In the genomic region with DNA sequence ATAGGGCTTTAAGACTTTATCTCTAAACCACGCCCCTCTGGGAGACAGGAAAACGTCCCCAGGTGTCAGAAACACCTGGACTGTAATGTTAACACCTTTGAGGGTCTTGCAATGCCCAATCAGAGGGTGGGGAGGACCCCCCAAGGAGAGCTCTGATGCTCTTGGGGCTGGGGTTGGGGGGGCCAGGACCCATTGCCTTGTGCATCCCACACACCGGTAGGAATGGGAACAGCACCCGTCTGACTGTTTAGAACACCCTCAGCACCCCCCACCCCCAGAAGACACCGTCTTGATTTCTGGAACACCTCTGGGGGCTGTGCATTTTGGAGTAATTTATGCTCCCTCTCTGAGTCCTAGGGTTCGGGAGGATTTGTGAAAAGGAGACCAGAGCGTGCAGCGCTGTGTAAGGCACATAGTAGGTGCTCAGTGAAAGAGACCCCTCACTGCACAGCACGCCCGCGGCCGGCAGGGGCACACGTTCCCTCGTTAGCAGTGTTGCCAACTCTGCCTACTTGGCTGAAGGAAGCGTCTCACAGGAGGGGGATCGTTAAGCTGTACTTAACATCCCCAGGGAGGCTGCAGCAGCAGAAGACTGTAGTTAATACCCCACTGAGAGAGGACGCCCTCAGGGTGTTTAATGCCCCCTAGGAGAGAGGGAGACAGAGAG, we compare ENCODE assay signal across 2 cellular contexts.
TF ChIP-seq lines count a peak whose summit lies in the region.

No MANE protein-coding gene starts in this region.

TF ChIP-seq in SK-N-SH, 30 proteins besides CTCF, POLR2A, EP300 and RAD21:
- TF ChIP-seq POLR2AphosphoS5 (IDR thresholded peaks at IDR 0.05; ENCODE audit: low read depth, low read length) = no peak
- TF ChIP-seq, protein P1, sequence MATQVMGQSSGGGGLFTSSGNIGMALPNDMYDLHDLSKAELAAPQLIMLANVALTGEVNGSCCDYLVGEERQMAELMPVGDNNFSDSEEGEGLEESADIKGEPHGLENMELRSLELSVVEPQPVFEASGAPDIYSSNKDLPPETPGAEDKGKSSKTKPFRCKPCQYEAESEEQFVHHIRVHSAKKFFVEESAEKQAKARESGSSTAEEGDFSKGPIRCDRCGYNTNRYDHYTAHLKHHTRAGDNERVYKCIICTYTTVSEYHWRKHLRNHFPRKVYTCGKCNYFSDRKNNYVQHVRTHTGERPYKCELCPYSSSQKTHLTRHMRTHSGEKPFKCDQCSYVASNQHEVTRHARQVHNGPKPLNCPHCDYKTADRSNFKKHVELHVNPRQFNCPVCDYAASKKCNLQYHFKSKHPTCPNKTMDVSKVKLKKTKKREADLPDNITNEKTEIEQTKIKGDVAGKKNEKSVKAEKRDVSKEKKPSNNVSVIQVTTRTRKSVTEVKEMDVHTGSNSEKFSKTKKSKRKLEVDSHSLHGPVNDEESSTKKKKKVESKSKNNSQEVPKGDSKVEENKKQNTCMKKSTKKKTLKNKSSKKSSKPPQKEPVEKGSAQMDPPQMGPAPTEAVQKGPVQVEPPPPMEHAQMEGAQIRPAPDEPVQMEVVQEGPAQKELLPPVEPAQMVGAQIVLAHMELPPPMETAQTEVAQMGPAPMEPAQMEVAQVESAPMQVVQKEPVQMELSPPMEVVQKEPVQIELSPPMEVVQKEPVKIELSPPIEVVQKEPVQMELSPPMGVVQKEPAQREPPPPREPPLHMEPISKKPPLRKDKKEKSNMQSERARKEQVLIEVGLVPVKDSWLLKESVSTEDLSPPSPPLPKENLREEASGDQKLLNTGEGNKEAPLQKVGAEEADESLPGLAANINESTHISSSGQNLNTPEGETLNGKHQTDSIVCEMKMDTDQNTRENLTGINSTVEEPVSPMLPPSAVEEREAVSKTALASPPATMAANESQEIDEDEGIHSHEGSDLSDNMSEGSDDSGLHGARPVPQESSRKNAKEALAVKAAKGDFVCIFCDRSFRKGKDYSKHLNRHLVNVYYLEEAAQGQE (IDR thresholded peaks at IDR 0.05; ENCODE audit: low read depth, low read length) = no peak
- TF ChIP-seq TEAD4 (IDR thresholded peaks at IDR 0.05; ENCODE audit: borderline replicate concordance, insufficient read depth) = no peak
- TF ChIP-seq RFX5 (IDR thresholded peaks at IDR 0.05; ENCODE audit: low read length) = no peak
- TF ChIP-seq, protein P2, sequence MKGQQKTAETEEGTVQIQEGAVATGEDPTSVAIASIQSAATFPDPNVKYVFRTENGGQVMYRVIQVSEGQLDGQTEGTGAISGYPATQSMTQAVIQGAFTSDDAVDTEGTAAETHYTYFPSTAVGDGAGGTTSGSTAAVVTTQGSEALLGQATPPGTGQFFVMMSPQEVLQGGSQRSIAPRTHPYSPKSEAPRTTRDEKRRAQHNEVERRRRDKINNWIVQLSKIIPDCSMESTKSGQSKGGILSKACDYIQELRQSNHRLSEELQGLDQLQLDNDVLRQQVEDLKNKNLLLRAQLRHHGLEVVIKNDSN (IDR thresholded peaks at IDR 0.05; ENCODE audit: borderline replicate concordance, low read depth) = no peak
- no peak for TF ChIP-seq JUND (IDR thresholded peaks at IDR 0.05)
- TF ChIP-seq GATA2 (CRISPR knock-in tag; IDR thresholded peaks at IDR 0.05) = no peak

TF ChIP-seq in SK-N-SH treated with all-trans-retinoic acid at 6 μM for 48 hours, 23 proteins besides CTCF, POLR2A, EP300 and RAD21:
- TF ChIP-seq GLIS3 (CRISPR knock-in tag; IDR thresholded peaks at IDR 0.05) (no peak), ISL1 (CRISPR knock-in tag; IDR thresholded peaks at IDR 0.05) (no peak), ZFP30 (CRISPR knock-in tag; IDR thresholded peaks at IDR 0.05) (no peak), SNAI2 (CRISPR knock-in tag; IDR thresholded peaks at IDR 0.05) (no peak), BACH2 (CRISPR knock-in tag; IDR thresholded peaks at IDR 0.05; ENCODE audit: borderline replicate concordance) (no peak), RARB (CRISPR knock-in tag; IDR thresholded peaks at IDR 0.05) (no peak), ZNF565 (CRISPR knock-in tag; conservative IDR thresholded peaks at IDR 0.05; ENCODE audit: low read depth) (no peak), OSR1 (CRISPR knock-in tag; IDR thresholded peaks at IDR 0.05) (no peak), ARNTL (CRISPR knock-in tag; IDR thresholded peaks at IDR 0.05; ENCODE audit: borderline replicate concordance, low read depth) (no peak), TCF4 (CRISPR knock-in tag; IDR thresholded peaks at IDR 0.05; ENCODE audit: borderline replicate concordance) (no peak), ESRRG (CRISPR knock-in tag; IDR thresholded peaks at IDR 0.05) (no peak)
- TF ChIP-seq, protein P3, sequence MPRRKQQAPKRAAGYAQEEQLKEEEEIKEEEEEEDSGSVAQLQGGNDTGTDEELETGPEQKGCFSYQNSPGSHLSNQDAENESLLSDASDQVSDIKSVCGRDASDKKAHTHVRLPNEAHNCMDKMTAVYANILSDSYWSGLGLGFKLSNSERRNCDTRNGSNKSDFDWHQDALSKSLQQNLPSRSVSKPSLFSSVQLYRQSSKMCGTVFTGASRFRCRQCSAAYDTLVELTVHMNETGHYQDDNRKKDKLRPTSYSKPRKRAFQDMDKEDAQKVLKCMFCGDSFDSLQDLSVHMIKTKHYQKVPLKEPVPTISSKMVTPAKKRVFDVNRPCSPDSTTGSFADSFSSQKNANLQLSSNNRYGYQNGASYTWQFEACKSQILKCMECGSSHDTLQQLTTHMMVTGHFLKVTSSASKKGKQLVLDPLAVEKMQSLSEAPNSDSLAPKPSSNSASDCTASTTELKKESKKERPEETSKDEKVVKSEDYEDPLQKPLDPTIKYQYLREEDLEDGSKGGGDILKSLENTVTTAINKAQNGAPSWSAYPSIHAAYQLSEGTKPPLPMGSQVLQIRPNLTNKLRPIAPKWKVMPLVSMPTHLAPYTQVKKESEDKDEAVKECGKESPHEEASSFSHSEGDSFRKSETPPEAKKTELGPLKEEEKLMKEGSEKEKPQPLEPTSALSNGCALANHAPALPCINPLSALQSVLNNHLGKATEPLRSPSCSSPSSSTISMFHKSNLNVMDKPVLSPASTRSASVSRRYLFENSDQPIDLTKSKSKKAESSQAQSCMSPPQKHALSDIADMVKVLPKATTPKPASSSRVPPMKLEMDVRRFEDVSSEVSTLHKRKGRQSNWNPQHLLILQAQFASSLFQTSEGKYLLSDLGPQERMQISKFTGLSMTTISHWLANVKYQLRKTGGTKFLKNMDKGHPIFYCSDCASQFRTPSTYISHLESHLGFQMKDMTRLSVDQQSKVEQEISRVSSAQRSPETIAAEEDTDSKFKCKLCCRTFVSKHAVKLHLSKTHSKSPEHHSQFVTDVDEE (CRISPR knock-in tag; IDR thresholded peaks at IDR 0.05) = no peak
- TF ChIP-seq, protein P4, sequence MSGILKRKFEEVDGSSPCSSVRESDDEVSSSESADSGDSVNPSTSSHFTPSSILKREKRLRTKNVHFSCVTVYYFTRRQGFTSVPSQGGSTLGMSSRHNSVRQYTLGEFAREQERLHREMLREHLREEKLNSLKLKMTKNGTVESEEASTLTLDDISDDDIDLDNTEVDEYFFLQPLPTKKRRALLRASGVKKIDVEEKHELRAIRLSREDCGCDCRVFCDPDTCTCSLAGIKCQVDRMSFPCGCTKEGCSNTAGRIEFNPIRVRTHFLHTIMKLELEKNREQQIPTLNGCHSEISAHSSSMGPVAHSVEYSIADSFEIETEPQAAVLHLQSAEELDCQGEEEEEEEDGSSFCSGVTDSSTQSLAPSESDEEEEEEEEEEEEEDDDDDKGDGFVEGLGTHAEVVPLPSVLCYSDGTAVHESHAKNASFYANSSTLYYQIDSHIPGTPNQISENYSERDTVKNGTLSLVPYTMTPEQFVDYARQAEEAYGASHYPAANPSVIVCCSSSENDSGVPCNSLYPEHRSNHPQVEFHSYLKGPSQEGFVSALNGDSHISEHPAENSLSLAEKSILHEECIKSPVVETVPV (CRISPR knock-in tag; IDR thresholded peaks at IDR 0.05) = no peak
- TF ChIP-seq, protein P5, sequence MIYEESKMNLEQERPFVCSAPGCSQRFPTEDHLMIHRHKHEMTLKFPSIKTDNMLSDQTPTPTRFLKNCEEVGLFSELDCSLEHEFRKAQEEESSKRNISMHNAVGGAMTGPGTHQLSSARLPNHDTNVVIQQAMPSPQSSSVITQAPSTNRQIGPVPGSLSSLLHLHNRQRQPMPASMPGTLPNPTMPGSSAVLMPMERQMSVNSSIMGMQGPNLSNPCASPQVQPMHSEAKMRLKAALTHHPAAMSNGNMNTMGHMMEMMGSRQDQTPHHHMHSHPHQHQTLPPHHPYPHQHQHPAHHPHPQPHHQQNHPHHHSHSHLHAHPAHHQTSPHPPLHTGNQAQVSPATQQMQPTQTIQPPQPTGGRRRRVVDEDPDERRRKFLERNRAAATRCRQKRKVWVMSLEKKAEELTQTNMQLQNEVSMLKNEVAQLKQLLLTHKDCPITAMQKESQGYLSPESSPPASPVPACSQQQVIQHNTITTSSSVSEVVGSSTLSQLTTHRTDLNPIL (CRISPR knock-in tag; IDR thresholded peaks at IDR 0.05; ENCODE audit: low read depth) = no peak
